ENCODE assay signal across 16 cellular contexts in genomic region chr16:66299349-66299748, GRCh38.
DNase-seq lines count a peak whose midpoint lies in the region; ATAC-seq and TF ChIP-seq lines count a peak whose summit lies in the region.
"Had no signal": no experiment of that assay in that cellular context is flagged by ENCODE, and none has a peak within 500 bp of the region (broad histone marks: within the 10 kb centered on the region; RNA-seq: fewer than 3 reads in every experiment).

No MANE protein-coding gene starts in this region.

- no peak for ATAC-seq in activated CD8-positive, alpha-beta memory T cell treated with anti-CD3 and anti-CD28 coated beads, Interleukin-2, amount 10 ng/mL, durations not matched to agents 7 days and 5 days
- ATAC-seq in natural killer cell, result peak in 1 of 3 donors; percentile 33
- no peak for ATAC-seq in HG03025 (IDR thresholded peaks at IDR 0.05; ENCODE audit: low FRiP score, unreplicated experiment)

- no peaks in the 10 kb centered on the region for H3K36me3 Mint-ChIP-seq in activated CD8-positive, alpha-beta memory T cell treated with anti-CD3 and anti-CD28 coated beads, Interleukin-2, amount 10 ng/mL, durations not matched to agents 7 days and 5 days
- no peaks in the 10 kb centered on the region for H3K36me3 Mint-ChIP-seq in natural killer cell
- H3K36me3 Mint-ChIP-seq in activated naive CD4-positive, alpha-beta T cell treated with anti-CD3 and anti-CD28 coated beads, Interleukin-2, amount 10 ng/mL, durations not matched to agents 7 days and 5 days, result no peaks in the 10 kb centered on the region
- no peaks in the 10 kb centered on the region for H3K36me3 Mint-ChIP-seq in activated CD4-positive, alpha-beta T cell treated with anti-CD3 and anti-CD28 coated beads, Interleukin-2, amount 10 ng/mL, durations not matched to agents 24 days and 14 days (ENCODE audit: low read depth)

- peaks cover 11% of the 10 kb centered on the region for H3K4me1 Mint-ChIP-seq in activated CD8-positive, alpha-beta memory T cell treated with anti-CD3 and anti-CD28 coated beads, Interleukin-2, amount 10 ng/mL, durations not matched to agents 7 days and 5 days
- H3K4me1 Mint-ChIP-seq in natural killer cell, result peaks cover 17 to 18% of the 10 kb centered on the region in 2 donors
- H3K4me1 Mint-ChIP-seq in activated naive CD4-positive, alpha-beta T cell treated with anti-CD3 and anti-CD28 coated beads, Interleukin-2, amount 10 ng/mL, durations not matched to agents 7 days and 5 days, result peaks cover 10% of the 10 kb centered on the region
- H3K4me1 Mint-ChIP-seq in activated CD4-positive, alpha-beta T cell treated with anti-CD3 and anti-CD28 coated beads, Interleukin-2, amount 10 ng/mL, durations not matched to agents 24 days and 14 days, result peaks cover 10% of the 10 kb centered on the region

- intact Hi-C loops in natural killer cell (cut with micrococcal nuclease), result no loop called here
- intact Hi-C loops in activated CD4-positive, alpha-beta T cell treated with anti-CD3 and anti-CD28 coated beads, Interleukin-2, amount 10 ng/mL, durations not matched to agents 24 days and 14 days (cut with micrococcal nuclease), result no loop called here

- H3K4me3 Mint-ChIP-seq in activated CD8-positive, alpha-beta memory T cell treated with anti-CD3 and anti-CD28 coated beads, Interleukin-2, amount 10 ng/mL, durations not matched to agents 7 days and 5 days, result no peak overlapping the region
- H3K4me3 Mint-ChIP-seq in natural killer cell, result no peak overlapping the region
- no peak overlapping the region for H3K4me3 Mint-ChIP-seq in activated naive CD4-positive, alpha-beta T cell treated with anti-CD3 and anti-CD28 coated beads, Interleukin-2, amount 10 ng/mL, durations not matched to agents 7 days and 5 days
- H3K4me3 Mint-ChIP-seq in activated CD4-positive, alpha-beta T cell treated with anti-CD3 and anti-CD28 coated beads, Interleukin-2, amount 10 ng/mL, durations not matched to agents 24 days and 14 days, result no peak overlapping the region

- H3K9me3 Mint-ChIP-seq in activated CD8-positive, alpha-beta memory T cell treated with anti-CD3 and anti-CD28 coated beads, Interleukin-2, amount 10 ng/mL, durations not matched to agents 7 days and 5 days (ENCODE audit: low read depth), result no peaks in the 10 kb centered on the region
- H3K9me3 Mint-ChIP-seq in natural killer cell, result no peaks in the 10 kb centered on the region
- peaks cover 5% of the 10 kb centered on the region for H3K9me3 Mint-ChIP-seq in activated naive CD4-positive, alpha-beta T cell treated with anti-CD3 and anti-CD28 coated beads, Interleukin-2, amount 10 ng/mL, durations not matched to agents 7 days and 5 days
- peaks cover 6% of the 10 kb centered on the region for H3K9me3 Mint-ChIP-seq in activated CD4-positive, alpha-beta T cell treated with anti-CD3 and anti-CD28 coated beads, Interleukin-2, amount 10 ng/mL, durations not matched to agents 24 days and 14 days

- CTCF ChIA-PET in activated CD8-positive, alpha-beta memory T cell treated with anti-CD3 and anti-CD28 coated beads, Interleukin-2, amount 10 ng/mL, durations not matched to agents 7 days and 5 days (lab: Charles Lee), result no interaction called here
- CTCF ChIA-PET in activated naive CD4-positive, alpha-beta T cell treated with anti-CD3 and anti-CD28 coated beads, Interleukin-2, amount 10 ng/mL, durations not matched to agents 7 days and 5 days (lab: Charles Lee), result no interaction called here

- H3K27me3 Mint-ChIP-seq in activated CD8-positive, alpha-beta memory T cell treated with anti-CD3 and anti-CD28 coated beads, Interleukin-2, amount 10 ng/mL, durations not matched to agents 7 days and 5 days, result peaks cover 6% of the 10 kb centered on the region
- peaks cover 0 to 2% of the 10 kb centered on the region in 2 donors for H3K27me3 Mint-ChIP-seq in natural killer cell (ENCODE audit: low read depth in 2 of 2)
- H3K27me3 Mint-ChIP-seq in activated naive CD4-positive, alpha-beta T cell treated with anti-CD3 and anti-CD28 coated beads, Interleukin-2, amount 10 ng/mL, durations not matched to agents 7 days and 5 days, result peaks cover 17% of the 10 kb centered on the region
- H3K27me3 Mint-ChIP-seq in activated CD4-positive, alpha-beta T cell treated with anti-CD3 and anti-CD28 coated beads, Interleukin-2, amount 10 ng/mL, durations not matched to agents 24 days and 14 days, result peaks cover 4% of the 10 kb centered on the region

- TF ChIP-seq CTCF in natural killer cell (IDR thresholded peaks at IDR 0.05), result no peak

- H3K27ac Mint-ChIP-seq in activated CD8-positive, alpha-beta memory T cell treated with anti-CD3 and anti-CD28 coated beads, Interleukin-2, amount 10 ng/mL, durations not matched to agents 7 days and 5 days, result no peak overlapping the region
- H3K27ac Mint-ChIP-seq in natural killer cell, result no peak overlapping the region
- no peak overlapping the region for H3K27ac Mint-ChIP-seq in activated naive CD4-positive, alpha-beta T cell treated with anti-CD3 and anti-CD28 coated beads, Interleukin-2, amount 10 ng/mL, durations not matched to agents 7 days and 5 days
- no peak overlapping the region for H3K27ac Mint-ChIP-seq in activated CD4-positive, alpha-beta T cell treated with anti-CD3 and anti-CD28 coated beads, Interleukin-2, amount 10 ng/mL, durations not matched to agents 24 days and 14 days

- DNase-seq in SKM-1 treated with dmso at 0.1 percent for 144 hours (lab: John Stamatoyannopoulos, UW; ENCODE audit: unreplicated experiment) (peak; percentile 8), SKM-1 (lab: John Stamatoyannopoulos, UW; ENCODE audit: unreplicated experiment) (no peak), HT1080 (ENCODE audit: low read depth) (peak; percentile 29), natural killer cell (peak; percentile 3)
- DNase-seq in activated CD8-positive, alpha-beta memory T cell treated with anti-CD3 and anti-CD28 coated beads, Interleukin-2, amount 10 ng/mL, durations not matched to agents 7 days and 5 days, result peak; percentile 31
- no peak for DNase-seq in activated naive CD4-positive, alpha-beta T cell treated with anti-CD3 and anti-CD28 coated beads, Interleukin-2, amount 10 ng/mL, durations not matched to agents 7 days and 5 days
- DNase-seq in activated CD4-positive, alpha-beta T cell treated with anti-CD3 and anti-CD28 coated beads, Interleukin-2, amount 10 ng/mL, durations not matched to agents 24 days and 14 days, result no peak
- DNase-seq: GF-D8, GOT3, NCI-H1436, NCI-H2029 treated with DMSO at 0.1 percent for 48 hours, NCI-H2171 treated with DMSO at 0.1 percent for 48 hours, NCI-H510A, NCI-H774, RPMI8226 had no signal

Comparison
In these comparisons a context has a peak if more than half of its experiments do, and no peak if none do; other contexts are left out.
1. DNase-seq: peak in SKM-1 treated with dmso at 0.1 percent for 144 hours (single experiment), HT1080 (single experiment), activated CD8-positive, alpha-beta memory T cell treated with anti-CD3 and anti-CD28 coated beads, Interleukin-2, amount 10 ng/mL, durations not matched to agents 7 days and 5 days (single experiment) and natural killer cell (single experiment); none in SKM-1 (single experiment), activated naive CD4-positive, alpha-beta T cell treated with anti-CD3 and anti-CD28 coated beads, Interleukin-2, amount 10 ng/mL, durations not matched to agents 7 days and 5 days (single experiment) and activated CD4-positive, alpha-beta T cell treated with anti-CD3 and anti-CD28 coated beads, Interleukin-2, amount 10 ng/mL, durations not matched to agents 24 days and 14 days (single experiment).